ENCODE assay signal across 14 cellular contexts in genomic region chr3:52525666-52526065, GRCh38. TPM values are rescaled to one million over a fixed set of nuclear protein-coding genes. Genes with fewer than 3 reads are reported as not detected.
DNase-seq lines count a peak whose midpoint lies in the region; TF ChIP-seq lines count a peak whose summit lies in the region.
"Had no signal": no experiment of that assay in that cellular context is flagged by ENCODE, and none has a peak within 500 bp of the region (broad histone marks: within the 10 kb centered on the region; RNA-seq: fewer than 3 reads in every experiment).

No MANE protein-coding gene starts in this region.

- H3K27ac Mint-ChIP-seq in mesothelial cell of epicardium = peak overlapping the region; percentile 77
- H3K27ac Mint-ChIP-seq: activated CD8-positive, alpha-beta T cell treated with anti-CD3 and anti-CD28 coated beads for 36 hours had no signal

- TF ChIP-seq CTCF in VCaP (conservative IDR thresholded peaks at IDR 0.05) = no peak
- TF ChIP-seq CTCF in mesothelial cell of epicardium (IDR thresholded peaks at IDR 0.05; ENCODE audit: unreplicated experiment) = no peak
- no peak for TF ChIP-seq CTCF in tibial artery (IDR thresholded peaks at IDR 0.05)
- TF ChIP-seq CTCF in lower leg skin (IDR thresholded peaks at IDR 0.05) = no peak

- no peak overlapping the region for H3K4me3 Mint-ChIP-seq in mesothelial cell of epicardium
- H3K4me3 Mint-ChIP-seq: activated CD8-positive, alpha-beta T cell treated with anti-CD3 and anti-CD28 coated beads for 36 hours had no signal

- H3K27me3 ChIP-seq in tibial artery = no peaks in the 10 kb centered on the region

- no peak for TF ChIP-seq POLR2A in lower leg skin (IDR thresholded peaks at IDR 0.05)

- H3K27me3 Mint-ChIP-seq in mesothelial cell of epicardium (ENCODE audit: low read depth) = no peaks in the 10 kb centered on the region
- H3K27me3 Mint-ChIP-seq: activated CD8-positive, alpha-beta T cell treated with anti-CD3 and anti-CD28 coated beads for 36 hours; CD4-positive, alpha-beta memory T cell had no signal

- WGBS in lower leg skin, 2 donors = 44 to 57% methylated on average over 3 to 4 of the region's 4 CpGs

- peaks cover 27% of the 10 kb centered on the region for H3K4me1 Mint-ChIP-seq in mesothelial cell of epicardium
- H3K4me1 Mint-ChIP-seq: CD4-positive, alpha-beta memory T cell had no signal

- peaks cover 0 to 34% (median 27%) of the 10 kb centered on the region in 3 donors for H3K36me3 ChIP-seq in tibial artery

- H3K27ac ChIP-seq in VCaP (peak overlapping the region; percentile 18; the same call in 1 of the 2 replicates), epithelial cell of prostate (peak overlapping the region; percentile 90), tibial artery (peak overlapping the region; percentile 74 to 92)

- peaks cover 0 to 51% (median 39%) of the 10 kb centered on the region in 4 donors for H3K4me1 ChIP-seq in tibial artery

- intact Hi-C loops in tibial artery (cut with DNase I; ENCODE audit: low total_unique reads) (no loop called here), lower leg skin (cut with DNase I; ENCODE audit: low total_unique reads) (no loop called here)

- DNase-seq in epithelial cell of prostate (ENCODE audit: low read depth, low spot score) (no peak), mesothelial cell of epicardium (ENCODE audit: low spot score in 2 of 2, unreplicated experiment in 2 of 2) (no peak), tibial artery (no peak), GM19240 (ENCODE audit: insufficient read length, low spot score) (no peak), lower leg skin (ENCODE audit: low spot score in 2 of 2) (no peak), T1000 (lab: John Stamatoyannopoulos, UW) (no peak)
- DNase-seq: activated CD8-positive, alpha-beta T cell treated with anti-CD3 and anti-CD28 coated beads for 36 hours; activated naive CD4-positive, alpha-beta T cell treated with Interleukin-2 at 50 U/mL for 16 hours; CD4-positive, alpha-beta memory T cell; GDM1; occipital lobe; RPMI8226 had no signal

- H3K4me3 ChIP-seq in tibial artery (no peak overlapping the region), lower leg skin (ENCODE audit: low read depth, poor library complexity, severe bottlenecking) (no peak overlapping the region)

- H3K9me3 Mint-ChIP-seq in mesothelial cell of epicardium = no peaks in the 10 kb centered on the region
- H3K9me3 Mint-ChIP-seq: activated CD8-positive, alpha-beta T cell treated with anti-CD3 and anti-CD28 coated beads for 36 hours; CD4-positive, alpha-beta memory T cell had no signal

- H3K9me3 ChIP-seq in tibial artery = no peaks in the 10 kb centered on the region

- peaks cover 10% of the 10 kb centered on the region for H3K36me3 Mint-ChIP-seq in mesothelial cell of epicardium
- H3K36me3 Mint-ChIP-seq: CD4-positive, alpha-beta memory T cell had no signal

RNA-seq across cellular contexts. Expression of gene NT5DC2, which starts 8.0 kb away (rescaled TPM):
- total RNA-seq in mesothelial cell of epicardium (256 to 266 TPM (median 266 TPM) in 3 replicates), lower leg skin (10 to 100 TPM; 40.3 to 61.4 (median 48.0) TPM)

RNA-seq across cellular contexts. Expression of gene UQCC5, which starts 10.7 kb away (rescaled TPM):
- total RNA-seq in mesothelial cell of epicardium = 12.7 to 13.0 TPM (median 12.9 TPM) in 3 replicates
- 10 to 100 TPM in 2 of 4 donors, 1 to 10 TPM in 2; 1.3 to 29.5 (median 6.3) TPM for total RNA-seq in lower leg skin

RNA-seq across cellular contexts. Expression of gene STAB1, which starts 30.5 kb away (rescaled TPM):
- total RNA-seq in mesothelial cell of epicardium (0.29 to 0.71 TPM (median 0.66 TPM) in 3 replicates), lower leg skin (10 to 100 TPM; 10.1 to 23.9 (median 12.1) TPM)
- total RNA-seq: NCI-H460 had no signal

Comparison
In these comparisons a context has a peak if more than half of its experiments do, and no peak if none do; other contexts are left out.
1. H3K27ac ChIP-seq: peak in every context shown above with its lines; median percentile 90 in epithelial cell of prostate; 83 in tibial artery; 18 in VCaP.